ENCODE assay signal across 15 cellular contexts in genomic region chr13:33195693-33196464, GRCh38.
DNase-seq lines count a peak whose midpoint lies in the region; ATAC-seq and TF ChIP-seq lines count a peak whose summit lies in the region.
"Had no signal": no experiment of that assay in that cellular context is flagged by ENCODE, and none has a peak within 500 bp of the region (broad histone marks: within the 10 kb centered on the region; RNA-seq: fewer than 3 reads in every experiment).

No MANE protein-coding gene starts in this region.

- ATAC-seq in HG03354 (IDR thresholded peaks at IDR 0.05; ENCODE audit: poor library complexity, severe bottlenecking, unreplicated experiment) = no peak
- ATAC-seq: CD8-positive, alpha-beta T cell; lower lobe of right lung had no signal

- no peaks in the 10 kb centered on the region for H3K9me3 ChIP-seq in stomach smooth muscle (ENCODE audit: control insufficient read depth in 2 of 2, low read length in 2 of 2)
- H3K9me3 ChIP-seq: lower lobe of right lung had no signal

- H3K4me1 ChIP-seq in stomach smooth muscle (ENCODE audit: control insufficient read depth, insufficient read depth, low read length) = peaks cover 28% of the 10 kb centered on the region

- H3K36me3 ChIP-seq in stomach smooth muscle (ENCODE audit: control insufficient read depth in 2 of 2, insufficient read depth in 2 of 2, low read length in 2 of 2) = no peaks in the 10 kb centered on the region
- H3K36me3 ChIP-seq: lower lobe of right lung had no signal

- TF ChIP-seq POLR2A in GM19099 (IDR thresholded peaks at IDR 0.05; ENCODE audit: extremely low read depth, insufficient read length, low read depth) = peak; percentile 7

- H3K27ac ChIP-seq in angular gyrus (ENCODE audit: low read depth, low read length) (peak overlapping the region; percentile 53), stomach smooth muscle (ENCODE audit: low read length) (no peak overlapping the region)
- H3K27ac ChIP-seq: HL-60 had no signal

- H3K27me3 ChIP-seq in stomach smooth muscle (ENCODE audit: control insufficient read depth in 1 of 2, insufficient read depth in 2 of 2, low read length in 2 of 2) = no peaks in the 10 kb centered on the region

- H3K9ac ChIP-seq in stomach smooth muscle (ENCODE audit: low read length in 2 of 2) = peak overlapping the region in 1 of 2 donors; percentile 11

- H3K4me3 ChIP-seq in stomach smooth muscle (ENCODE audit: low read length in 2 of 2) = peak overlapping the region; percentile 13 to 36
- H3K4me3 ChIP-seq: lower lobe of right lung had no signal

- DNase-seq in iris pigment epithelial cell (ENCODE audit: low read depth) (peak; percentile 53), NCI-H128 (lab: John Stamatoyannopoulos, UW; ENCODE audit: unreplicated experiment) (no peak)
- no peak for DNase-seq in activated T-cell treated with anti-CD3 and anti-CD28 coated beads, Interleukin-2, amount 50 U/mL, for 1 hour
- DNase-seq: activated gamma-delta T cell treated with Interleukin-2 at 50 U/mL for 16 hours; CD8-positive, alpha-beta T cell; central memory CD4-positive, alpha-beta T cell; GDM1; Kasumi-1; lower lobe of right lung; stimulated activated CD4-positive, alpha-beta T cell treated with anti-CD3 and anti-CD28 coated beads, Interleukin-2, amount 100 ng/mL, for 24 hours had no signal
